Comparison of ENCODE assay signal across 8 cellular contexts in genomic region chr2:126776701-126777619, GRCh38.
DNase-seq lines count a peak whose midpoint lies in the region; ATAC-seq, FAIRE-seq and TF ChIP-seq lines count a peak whose summit lies in the region.

No MANE protein-coding gene starts in this region.

- ATAC-seq in right cardiac atrium = peak; percentile 95 to 96
- peak; percentile 92 to 97 (median 94) for ATAC-seq in psoas muscle

- H2BK12ac ChIP-seq in H9 (ENCODE audit: insufficient read length, low read depth, low read length) = no peak overlapping the region

- H3K4me1 Mint-ChIP-seq in H9 = peaks cover 15% of the 10 kb centered on the region in 2 experiments
- peaks cover 10% of the 10 kb centered on the region for H3K4me1 Mint-ChIP-seq in T-helper 2 cell treated with Interferon-gamma antibody and Interleukin-4, amounts not matched to agents 5 μg/mL and 100 μg/mL, for 36 hours (ENCODE audit: low read depth)

- peak overlapping the region; percentile 73 for H3K14ac ChIP-seq in H9 (ENCODE audit: insufficient read depth, low read length)

- peak overlapping the region; percentile 51 for H3K4me3 ChIP-seq in right cardiac atrium (ENCODE audit: low read length)
- H3K4me3 ChIP-seq in psoas muscle = peak overlapping the region; percentile 78

- H4K5ac ChIP-seq in H9 (ENCODE audit: insufficient read length, low read depth, low read length) = no peak overlapping the region

- no peak overlapping the region for H3K56ac ChIP-seq in H9 (ENCODE audit: insufficient read length, low read depth, low read length)

- no peak overlapping the region for H2AK5ac ChIP-seq in H9 (ENCODE audit: insufficient read length, low read length)

- no CpG with 5 or more reads among the region's 66 CpGs for WGBS in H9 (ENCODE audit: extremely low coverage, insufficient read length, low lambda C conversion rate)
- under 1% methylated on average over 66 of the region's 66 CpGs for WGBS in right cardiac atrium
- 0 to 1% (median 0%) methylated on average over 55 to 66 of the region's 66 CpGs for WGBS in psoas muscle, 3 donors

- no peaks in the 10 kb centered on the region for H3K36me3 Mint-ChIP-seq in H9 (ENCODE audit: insufficient read depth in 1 of 3, low read depth in 3 of 3)
- H3K36me3 Mint-ChIP-seq in T-helper 2 cell treated with Interferon-gamma antibody and Interleukin-4, amounts not matched to agents 5 μg/mL and 100 μg/mL, for 36 hours (ENCODE audit: low read depth) = no peaks in the 10 kb centered on the region

- DNase-seq in GM04504 (ENCODE audit: low read depth) (peak; percentile 29), H9 (peak; percentile 82), LoVo (ENCODE audit: low spot score) (peak; percentile 58), anterior cingulate cortex (lab: John Stamatoyannopoulos, UW) (peak in 56 of 58 donors; percentile 8 to 88 (median 69)), right cardiac atrium (peak; percentile 82 to 92 (median 91)), psoas muscle (peak; percentile 84 to 90), urothelium cell line (ENCODE audit: low spot score) (peak; percentile 87)
- DNase-seq in T-helper 2 cell treated with Interferon-gamma antibody and Interleukin-4, amounts not matched to agents 5 μg/mL and 100 μg/mL, for 36 hours (ENCODE audit: low spot score) = peak; percentile 71

- H2BK5ac ChIP-seq in H9 (ENCODE audit: insufficient read length, low read length) = no peak overlapping the region

- H3K9me3 Mint-ChIP-seq in H9 = 0 out of 5 replicates have a peak, but pooled peaks cover 0 to 3% of the 10 kb centered on the region in 2 experiments
- no peaks in the 10 kb centered on the region for H3K9me3 Mint-ChIP-seq in T-helper 2 cell treated with Interferon-gamma antibody and Interleukin-4, amounts not matched to agents 5 μg/mL and 100 μg/mL, for 36 hours

- no peak overlapping the region; a peak in 1 of 7 replicates for H3K27ac Mint-ChIP-seq in H9
- peak overlapping the region; percentile 87 for H3K27ac Mint-ChIP-seq in T-helper 2 cell treated with Interferon-gamma antibody and Interleukin-4, amounts not matched to agents 5 μg/mL and 100 μg/mL, for 36 hours

- H4K20me1 ChIP-seq in H9 (ENCODE audit: control insufficient read depth, insufficient read depth, insufficient read length) = no peaks in the 10 kb centered on the region

- H3K27me3 Mint-ChIP-seq in H9 (ENCODE audit: low read depth) = peaks cover 25% of the 10 kb centered on the region
- peaks cover 22% of the 10 kb centered on the region for H3K27me3 Mint-ChIP-seq in T-helper 2 cell treated with Interferon-gamma antibody and Interleukin-4, amounts not matched to agents 5 μg/mL and 100 μg/mL, for 36 hours (ENCODE audit: low read depth)

- H4K8ac ChIP-seq in H9 (replicated peaks; ENCODE audit: insufficient read length, low read depth, low read length) = no peak overlapping the region

- H3K27ac ChIP-seq in H9 (ENCODE audit: insufficient read length, low read depth, low read length) (no peak overlapping the region), right cardiac atrium (ENCODE audit: low read length) (peak overlapping the region; percentile 9), psoas muscle (peak overlapping the region; percentile 47)

- no peak overlapping the region for H4K91ac ChIP-seq in H9 (ENCODE audit: insufficient read length, low read depth, low read length)

- H3K79me2 ChIP-seq in H9 (ENCODE audit: insufficient read depth, low read length) = no peaks in the 10 kb centered on the region

- peaks cover 8% of the 10 kb centered on the region for H3K23me2 ChIP-seq in H9 (ENCODE audit: insufficient read length, low read depth, low read length, poor library complexity, severe bottlenecking)

- H3K4me3 Mint-ChIP-seq in H9 = peak overlapping the region; percentile 73 to 87
- H3K4me3 Mint-ChIP-seq in T-helper 2 cell treated with Interferon-gamma antibody and Interleukin-4, amounts not matched to agents 5 μg/mL and 100 μg/mL, for 36 hours = peak overlapping the region; percentile 96

- H2AFZ ChIP-seq in H9 (ENCODE audit: low read length) = no peak overlapping the region

- H3K36me3 ChIP-seq in psoas muscle (ENCODE audit: insufficient read depth in 1 of 2, low read depth in 1 of 2) = no peaks in the 10 kb centered on the region

- TF ChIP-seq CTCF in H9 (conservative IDR thresholded peaks at IDR 0.05) (peak; percentile 95), psoas muscle (IDR thresholded peaks at IDR 0.05) (peak; percentile 96)

- intact Hi-C loops in right cardiac atrium (cut with DNase I) (loop anchor here in 2 of 4 donors (2.0 to 10.0 kb wide), 4 partner anchors 152 to 532 kb away; no protein-coding TSS in a partner anchor), psoas muscle (cut with DNase I) (loop anchor here (1.0 to 10.0 kb wide), 4 partner anchors 132 to 530 kb away; no protein-coding TSS in a partner anchor)

- H3K18ac ChIP-seq in H9 (ENCODE audit: insufficient read length, low read depth, low read length) = no peak overlapping the region

- no peaks in the 10 kb centered on the region for H3K79me1 ChIP-seq in H9 (ENCODE audit: insufficient read depth, low read depth, low read length, poor library complexity, severe bottlenecking)

- H3K23ac ChIP-seq in H9 (ENCODE audit: insufficient read length, low read depth, low read length) = no peak overlapping the region

- H3K4me1 ChIP-seq in H9 (ENCODE audit: insufficient read depth, low read length) (no peaks in the 10 kb centered on the region), right cardiac atrium (ENCODE audit: control insufficient read depth, insufficient read depth, low read length) (no peaks in the 10 kb centered on the region), psoas muscle (no peaks in the 10 kb centered on the region)

- H3K27me3 ChIP-seq in H9 (ENCODE audit: insufficient read depth, low read length) = no peaks in the 10 kb centered on the region; the same call in 1 of the 2 replicates
- H3K27me3 ChIP-seq in right cardiac atrium (ENCODE audit: control insufficient read depth, insufficient read depth) = no peaks in the 10 kb centered on the region
- H3K27me3 ChIP-seq in psoas muscle (ENCODE audit: insufficient read depth in 3 of 3, low read length in 2 of 3) = peaks cover 0 to 3% (median 0%) of the 10 kb centered on the region in 3 donors

- no peak overlapping the region for H2BK120ac ChIP-seq in H9 (ENCODE audit: low read depth, low read length, poor library complexity, severe bottlenecking)

- no peak overlapping the region for H3T11ph ChIP-seq in H9 (ENCODE audit: low read length)

- H2BK20ac ChIP-seq in H9 (ENCODE audit: low read depth, low read length, poor library complexity, severe bottlenecking) = no peak overlapping the region

- peak; percentile 67 for FAIRE-seq in urothelium cell line (lab: Jason Lieb, UNC)

- no peak overlapping the region for H3K4ac ChIP-seq in H9 (ENCODE audit: low read depth, low read length)

- H3K9me3 ChIP-seq in H9 (ENCODE audit: control insufficient read depth, low read depth, low read length) (no peaks in the 10 kb centered on the region), right cardiac atrium (ENCODE audit: control insufficient read depth, low read length) (no peaks in the 10 kb centered on the region), psoas muscle (no peaks in the 10 kb centered on the region)

- H3K9ac ChIP-seq in H9 (ENCODE audit: extremely low read depth, insufficient read length, low read length) = peak overlapping the region; percentile 27

- H3K4me2 ChIP-seq in H9 (ENCODE audit: insufficient read depth, insufficient read length, low read length) = peak overlapping the region; percentile 81

- H2BK15ac ChIP-seq in H9 (ENCODE audit: low read depth, low read length) = no peak overlapping the region

Comparison
In these comparisons a context has a peak if more than half of its experiments do, and no peak if none do; other contexts are left out.
1. DNase-seq: peak in every context shown above with its lines; median percentile 91 in right cardiac atrium; 87 in psoas muscle; 87 in urothelium cell line; 82 in H9; 71 in T-helper 2 cell treated with Interferon-gamma antibody and Interleukin-4, amounts not matched to agents 5 μg/mL and 100 μg/mL, for 36 hours; 69 in anterior cingulate cortex; 58 in LoVo; 29 in GM04504.